ENCODE assay signal across 17 cellular contexts in genomic region chr11:128411149-128411548, GRCh38.
DNase-seq lines count a peak whose midpoint lies in the region; ATAC-seq, FAIRE-seq and TF ChIP-seq lines count a peak whose summit lies in the region.
"Had no signal": no experiment of that assay in that cellular context is flagged by ENCODE, and none has a peak within 500 bp of the region (broad histone marks: within the 10 kb centered on the region; RNA-seq: fewer than 3 reads in every experiment).

No MANE protein-coding gene starts in this region.

- 0 out of 2 replicates have a peak overlapping the region, but pooled peaks have one; percentile 44 for H2AK5ac ChIP-seq in IMR-90 (ENCODE audit: low read depth, low read length)

- no peak for DNase-seq in GM12892 (ENCODE audit: insufficient read length)
- no peak for DNase-seq in IMR-90
- DNase-seq in mucosa of descending colon, result no peak
- peak; percentile 37 for DNase-seq in small intestine
- no peak for DNase-seq in HuH-7 (ENCODE audit: low spot score)
- DNase-seq in SJCRH30, result no peak
- DNase-seq: ACHN, BE2C, DMS153, DMS79, GDM1, GM23248, HCEC 1CT had no signal

- no peak overlapping the region for H4K91ac ChIP-seq in IMR-90 (ENCODE audit: insufficient read depth, low read depth, low read length)

- TF ChIP-seq RAD21 in IMR-90 (IDR thresholded peaks at IDR 0.05; ENCODE audit: low read length), result no peak

- intact Hi-C loops in IMR-90 (cut with micrococcal nuclease), result no loop called here
- intact Hi-C loops in mucosa of descending colon (cut with DNase I, micrococcal nuclease), result no loop called here

- no peak overlapping the region for H2AFZ ChIP-seq in IMR-90 (replicated peaks; ENCODE audit: low read length, poor library complexity)
- H2AFZ ChIP-seq: GM23248 had no signal

- POLR2A ChIA-PET in IMR-90 (lab: Charles Lee; ENCODE audit: unreplicated experiment), result no interaction called here

- TF ChIP-seq POLR2A in GM12892 (IDR thresholded peaks at IDR 0.05; ENCODE audit: low read depth, low read length) (no peak), IMR-90 (IDR thresholded peaks at IDR 0.05; ENCODE audit: low read depth, low read length) (no peak)

- H3K27ac ChIP-seq in IMR-90 (ENCODE audit: insufficient read depth, low read length), result no peak overlapping the region
- H3K27ac ChIP-seq in small intestine (ENCODE audit: low read depth in 1 of 2, low read length in 1 of 2), result no peak overlapping the region
- H3K27ac ChIP-seq in SJCRH30, result no peak overlapping the region
- H3K27ac ChIP-seq: C4-2B, GM23248 had no signal

- H3K9me3 ChIP-seq in IMR-90 (ENCODE audit: control insufficient read depth, insufficient read depth, low read length) (no peaks in the 10 kb centered on the region), mucosa of descending colon (no peaks in the 10 kb centered on the region), small intestine (ENCODE audit: control insufficient read depth, low read depth) (no peaks in the 10 kb centered on the region), SJCRH30 (replicated peaks) (no peaks in the 10 kb centered on the region)
- H3K9me3 ChIP-seq: BE2C had no signal

- no TSS peak for BruUV-seq in IMR-90 (replicated peaks; lab: Mats Ljungman, UMichigan)

- H2BK5ac ChIP-seq in IMR-90 (ENCODE audit: low read depth, low read length, poor library complexity, severe bottlenecking), result no peak overlapping the region

- TF ChIP-seq CTCF in IMR-90 (conservative IDR thresholded peaks at IDR 0.05; ENCODE audit: low read depth, low read length) (no peak), mucosa of descending colon (IDR thresholded peaks at IDR 0.05) (no peak)

- H3K56ac ChIP-seq in IMR-90 (ENCODE audit: extremely low read depth, insufficient read depth, low read length), result no peak overlapping the region

- peak overlapping the region; percentile 67; the same call in 1 of the 2 replicates for H2BK20ac ChIP-seq in IMR-90 (ENCODE audit: low read depth, low read length)

- H4K8ac ChIP-seq in IMR-90 (ENCODE audit: low read depth in 2 of 2, low read length in 2 of 2), result no peak overlapping the region

- H3K79me1 ChIP-seq in IMR-90 (ENCODE audit: low read depth in 1 of 2, low read length in 2 of 2), result no peaks in the 10 kb centered on the region

- no peak overlapping the region for H2BK120ac ChIP-seq in IMR-90 (ENCODE audit: low read depth, low read length)

- no peak overlapping the region for H2BK15ac ChIP-seq in IMR-90 (ENCODE audit: low read depth, low read length)

- dilution Hi-C loops in IMR-90 (cut with HindIII; ENCODE audit: low sequenced_read_pairs, unreplicated experiment), result no loop called here

- H3K4me1 ChIP-seq in IMR-90 (ENCODE audit: control insufficient read depth, insufficient read depth, low read length), result peaks cover 12% of the 10 kb centered on the region
- H3K4me1 ChIP-seq in mucosa of descending colon (ENCODE audit: low read depth), result peaks cover 22% of the 10 kb centered on the region
- H3K4me1 ChIP-seq in small intestine (ENCODE audit: control insufficient read depth in 2 of 2, insufficient read depth in 1 of 2, low read depth in 1 of 2, low read length in 1 of 2), result peaks cover 2 to 3% of the 10 kb centered on the region in 2 donors
- H3K4me1 ChIP-seq in SJCRH30, result peaks cover 11% of the 10 kb centered on the region; the same call in 1 of the 2 replicates
- H3K4me1 ChIP-seq: BE2C had no signal

- in situ Hi-C loops in IMR-90 (cut with MboI; ENCODE audit: low sequenced_read_pairs), result loop anchor here (25.0 kb wide), 1 partner anchor 374 kb away; no protein-coding TSS in a partner anchor

- H4K5ac ChIP-seq in IMR-90 (ENCODE audit: low read depth, low read length), result no peak overlapping the region

- H3K9me1 ChIP-seq in IMR-90 (ENCODE audit: insufficient read depth, low read length), result peaks cover 7% of the 10 kb centered on the region; the same call in 1 of the 2 replicates

- no peak overlapping the region for H3K18ac ChIP-seq in IMR-90 (ENCODE audit: low read depth, low read length)

- ATAC-seq in IMR-90 (ENCODE audit: low read depth) (no peak), mucosa of descending colon (peak; percentile 78), GM19455 (IDR thresholded peaks at IDR 0.05; ENCODE audit: unreplicated experiment) (no peak)
- ATAC-seq: K562 had no signal

- H3K36me3 ChIP-seq in IMR-90 (ENCODE audit: control insufficient read depth, insufficient read depth, low read length) (no peaks in the 10 kb centered on the region), mucosa of descending colon (ENCODE audit: low read depth) (no peaks in the 10 kb centered on the region), small intestine (ENCODE audit: control insufficient read depth in 2 of 2, insufficient read depth in 2 of 2, low read length in 2 of 2) (no peaks in the 10 kb centered on the region), SJCRH30 (no peaks in the 10 kb centered on the region)
- H3K36me3 ChIP-seq: BE2C had no signal

- FAIRE-seq in GM12892 (lab: Jason Lieb, UNC) (peak; percentile 88), small intestine (lab: Jason Lieb, UNC) (no peak)
- FAIRE-seq: A204.1, K562 had no signal

- no peaks in the 10 kb centered on the region for H4K20me1 ChIP-seq in IMR-90 (ENCODE audit: insufficient read depth, low read length)

- H3K27me3 ChIP-seq in IMR-90 (ENCODE audit: control insufficient read depth, insufficient read depth, low read length) (no peaks in the 10 kb centered on the region), small intestine (ENCODE audit: control insufficient read depth in 2 of 2, insufficient read depth in 2 of 2, low read length in 2 of 2) (no peaks in the 10 kb centered on the region), SJCRH30 (no peaks in the 10 kb centered on the region)
- H3K27me3 ChIP-seq: BE2C had no signal

- no peak overlapping the region for H2AK9ac ChIP-seq in IMR-90 (replicated peaks; ENCODE audit: low read depth, low read length, poor library complexity)

- no peak overlapping the region for H3K4me3 ChIP-seq in IMR-90 (ENCODE audit: insufficient read depth, low read depth, low read length)
- no peak overlapping the region for H3K4me3 ChIP-seq in mucosa of descending colon
- no peak overlapping the region for H3K4me3 ChIP-seq in small intestine (ENCODE audit: low read depth in 1 of 2, low read length in 2 of 2)
- H3K4me3 ChIP-seq in SJCRH30, result no peak overlapping the region
- H3K4me3 ChIP-seq: GM23248, K562 had no signal

- no peak overlapping the region for H3K4ac ChIP-seq in IMR-90 (ENCODE audit: low read depth, low read length)

- 0 out of 2 replicates have a peak overlapping the region, but pooled peaks have one; percentile 50 for H3K14ac ChIP-seq in IMR-90 (replicated peaks; ENCODE audit: low read depth, low read length)

- no peak overlapping the region for H3K4me2 ChIP-seq in IMR-90 (ENCODE audit: low read depth, low read length)

- CTCF ChIA-PET in IMR-90 (lab: Yijun Ruan, JAX), result interaction anchor here (0.8 kb wide), 1 partner anchor 11 kb away, joined by 3 read pairs; no protein-coding TSS in a partner anchor

- H3K23ac ChIP-seq in IMR-90 (ENCODE audit: low read depth, low read length), result no peak overlapping the region

- H3K9ac ChIP-seq in IMR-90 (ENCODE audit: low read depth, low read length), result no peak overlapping the region
- H3K9ac ChIP-seq: GM23248 had no signal

TF ChIP-seq in IMR-90, 13 proteins besides CTCF, POLR2A, EP300 and RAD21:
- TF ChIP-seq FOS (IDR thresholded peaks at IDR 0.05; ENCODE audit: low read depth, low read length) (no peak), SMC3 (IDR thresholded peaks at IDR 0.05; ENCODE audit: low read depth, low read length) (no peak), CEBPB (IDR thresholded peaks at IDR 0.05; ENCODE audit: low read depth, low read length) (no peak), ELK1 (IDR thresholded peaks at IDR 0.05; ENCODE audit: borderline replicate concordance, low read depth, low read length) (no peak), MAFK (IDR thresholded peaks at IDR 0.05; ENCODE audit: low read depth, low read length) (no peak), RFX5 (IDR thresholded peaks at IDR 0.05; ENCODE audit: low read depth, low read length) (no peak), USF2 (IDR thresholded peaks at IDR 0.05; ENCODE audit: low read depth, low read length) (no peak), BHLHE40 (IDR thresholded peaks at IDR 0.05; ENCODE audit: low read depth, low read length) (no peak), MXI1 (IDR thresholded peaks at IDR 0.05; ENCODE audit: borderline replicate concordance, low read depth, low read length) (no peak), RCOR1 (IDR thresholded peaks at IDR 0.05; ENCODE audit: insufficient replicate concordance, low read length) (no peak), CHD1 (IDR thresholded peaks at IDR 0.05; ENCODE audit: low read depth, low read length) (no peak), NFE2L2 (IDR thresholded peaks at IDR 0.05; ENCODE audit: low read depth, low read length) (no peak), MAZ (IDR thresholded peaks at IDR 0.05; ENCODE audit: borderline replicate concordance, low read depth, low read length) (no peak)
